Comparison of ENCODE assay signal across 15 cellular contexts in genomic region chr5:177093803-177094202, GRCh38. TPM values are rescaled to one million over a fixed set of nuclear protein-coding genes. Genes with fewer than 3 reads are reported as not detected.
DNase-seq lines count a peak whose midpoint lies in the region; ATAC-seq and TF ChIP-seq lines count a peak whose summit lies in the region.
"Had no signal": no experiment of that assay in that cellular context is flagged by ENCODE, and none has a peak within 500 bp of the region (broad histone marks: within the 10 kb centered on the region; RNA-seq: fewer than 3 reads in every experiment).

No MANE protein-coding gene starts in this region.

- no peaks in the 10 kb centered on the region for H3K36me3 ChIP-seq in left ventricle myocardium inferior
- H3K36me3 ChIP-seq in heart left ventricle = no peaks in the 10 kb centered on the region
- peaks cover 0 to 17% of the 10 kb centered on the region in 2 donors for H3K36me3 ChIP-seq in neuronal stem cell (replicated peaks in 1 of 2; ENCODE audit: control insufficient read depth in 2 of 2, insufficient read depth in 2 of 2, low read length in 2 of 2)
- no peaks in the 10 kb centered on the region for H3K36me3 ChIP-seq in vagina
- H3K36me3 ChIP-seq: BLaER1 treated with 17β-estradiol and CSF1 and Interleukin-3, amounts not matched to agents 10 nM and 100 nM had no signal

- no peak overlapping the region for H3K14ac ChIP-seq in neuronal stem cell (ENCODE audit: low read length)

- H2BK12ac ChIP-seq in neuronal stem cell (ENCODE audit: low read length) = no peak overlapping the region

- no peak overlapping the region for H2BK5ac ChIP-seq in neuronal stem cell (ENCODE audit: low read length)

- no peak for ATAC-seq in heart left ventricle
- no peak for ATAC-seq in HG03469 (IDR thresholded peaks at IDR 0.05; ENCODE audit: unreplicated experiment)
- no peak for ATAC-seq in GM19452 (IDR thresholded peaks at IDR 0.05; ENCODE audit: unreplicated experiment)
- ATAC-seq: HCT116 had no signal

- H2BK15ac ChIP-seq in neuronal stem cell (ENCODE audit: low read length) = no peak overlapping the region

- 94 to 98% (median 97%) methylated on average over 6 of the region's 6 CpGs for WGBS in heart left ventricle, 4 donors
- WGBS in neuronal stem cell (ENCODE audit: extremely low coverage in 2 of 2, insufficient read length in 2 of 2, insufficient replicate concordance in 1 of 2), 2 donors = no CpG with 5 or more reads among the region's 6 CpGs

- no peak overlapping the region for H3K18ac ChIP-seq in neuronal stem cell (ENCODE audit: low read length)

- no peak overlapping the region for H3K4ac ChIP-seq in neuronal stem cell (ENCODE audit: low read length)

- no peak overlapping the region for H4K91ac ChIP-seq in neuronal stem cell (ENCODE audit: low read depth, low read length, poor library complexity)

- intact Hi-C loops in left ventricle myocardium inferior (cut with micrococcal nuclease) = no loop called here
- intact Hi-C loops in heart left ventricle (cut with DNase I) = no loop called here
- intact Hi-C loops in vagina (cut with DNase I) = no loop called here

- TF ChIP-seq CTCF in left ventricle myocardium inferior (IDR thresholded peaks at IDR 0.05; ENCODE audit: borderline replicate concordance) (no peak), heart left ventricle (IDR thresholded peaks at IDR 0.05) (no peak), coronary artery (IDR thresholded peaks at IDR 0.05) (no peak), vagina (IDR thresholded peaks at IDR 0.05) (no peak)

- no peak for DNase-seq in left ventricle myocardium inferior
- no peak for DNase-seq in heart left ventricle
- DNase-seq in coronary artery (ENCODE audit: low spot score) = peak; percentile 65
- DNase-seq in neuronal stem cell (ENCODE audit: low spot score) = no peak
- no peak for DNase-seq in vagina (ENCODE audit: extremely low spot score in 2 of 2)
- no peak for DNase-seq in NCI-H2171 (lab: John Stamatoyannopoulos, UW)
- DNase-seq: ACHN; CD4-positive, CD25-positive, alpha-beta regulatory T cell; DMS53; GM23248 had no signal

- TF ChIP-seq POLR2A in heart left ventricle (IDR thresholded peaks at IDR 0.05) (no peak), vagina (IDR thresholded peaks at IDR 0.05) (no peak)

- H3K4me1 ChIP-seq in left ventricle myocardium inferior = peaks cover 43% of the 10 kb centered on the region
- peaks cover 0 to 34% (median 15%) of the 10 kb centered on the region in 12 donors for H3K4me1 ChIP-seq in heart left ventricle
- peaks cover 5 to 15% of the 10 kb centered on the region in 2 donors for H3K4me1 ChIP-seq in neuronal stem cell (ENCODE audit: control insufficient read depth in 2 of 2, insufficient read depth in 1 of 2, low read depth in 1 of 2, low read length in 2 of 2)
- H3K4me1 ChIP-seq in vagina = peaks cover 39% of the 10 kb centered on the region

- peak overlapping the region; percentile 70 for H3K23ac ChIP-seq in neuronal stem cell (ENCODE audit: low read depth, low read length, poor library complexity)

- no peak overlapping the region for H3K4me2 ChIP-seq in neuronal stem cell (ENCODE audit: insufficient read depth, low read length, poor library complexity, severe bottlenecking)

- peak overlapping the region; percentile 77 for H3K27ac ChIP-seq in left ventricle myocardium inferior (replicated peaks)
- H3K27ac ChIP-seq in heart left ventricle = peak overlapping the region in 4 of 12 donors; percentile 17 to 50 (median 44)
- no peak overlapping the region for H3K27ac ChIP-seq in coronary artery
- no peak overlapping the region for H3K27ac ChIP-seq in neuronal stem cell (replicated peaks; ENCODE audit: low read length)
- peak overlapping the region; percentile 30 for H3K27ac ChIP-seq in vagina
- H3K27ac ChIP-seq: 22Rv1, GM23248 had no signal

- H3K9me3 ChIP-seq in left ventricle myocardium inferior (replicated peaks) = no peaks in the 10 kb centered on the region
- no peaks in the 10 kb centered on the region for H3K9me3 ChIP-seq in heart left ventricle
- H3K9me3 ChIP-seq in neuronal stem cell (replicated peaks in 1 of 2; ENCODE audit: control insufficient read depth in 2 of 2, insufficient read depth in 1 of 2, low read depth in 1 of 2, low read length in 2 of 2) = no peaks in the 10 kb centered on the region
- H3K9me3 ChIP-seq in vagina = no peaks in the 10 kb centered on the region
- H3K9me3 ChIP-seq: BLaER1 treated with 17β-estradiol and CSF1 and Interleukin-3, amounts not matched to agents 10 nM and 100 nM had no signal

- no peak overlapping the region for H2AFZ ChIP-seq in neuronal stem cell (ENCODE audit: low read length)
- H2AFZ ChIP-seq: GM23248 had no signal

- H3K9ac ChIP-seq in neuronal stem cell (ENCODE audit: low read depth, low read length, poor library complexity) = no peak overlapping the region
- H3K9ac ChIP-seq: BLaER1 treated with 17β-estradiol and CSF1 and Interleukin-3, amounts not matched to agents 10 nM and 100 nM; GM23248 had no signal

- H4K8ac ChIP-seq in neuronal stem cell (ENCODE audit: low read depth, low read length) = no peak overlapping the region

- no peak overlapping the region for H2AK5ac ChIP-seq in neuronal stem cell (ENCODE audit: low read depth, low read length)

- H3K79me1 ChIP-seq in neuronal stem cell (ENCODE audit: low read depth, low read length) = peaks cover 3% of the 10 kb centered on the region

- no peak overlapping the region for H2BK120ac ChIP-seq in neuronal stem cell (ENCODE audit: low read depth, low read length)

- H3K4me3 ChIP-seq in left ventricle myocardium inferior (no peak overlapping the region), heart left ventricle (no peak overlapping the region), coronary artery (no peak overlapping the region), neuronal stem cell (ENCODE audit: low read length in 2 of 2) (no peak overlapping the region), vagina (no peak overlapping the region)
- H3K4me3 ChIP-seq: BLaER1 treated with 17β-estradiol and CSF1 and Interleukin-3, amounts not matched to agents 10 nM and 100 nM; GM23248 had no signal

- H3K27me3 ChIP-seq in left ventricle myocardium inferior (ENCODE audit: low read depth) (peaks cover 27% of the 10 kb centered on the region), heart left ventricle (no peaks in the 10 kb centered on the region), neuronal stem cell (ENCODE audit: control insufficient read depth in 3 of 3, insufficient read depth in 3 of 3, low read depth in 1 of 3, low read length in 3 of 3) (peaks cover 0 to 53% (median 2%) of the 10 kb centered on the region in 3 experiments), vagina (no peaks in the 10 kb centered on the region)
- H3K27me3 ChIP-seq: BLaER1 treated with 17β-estradiol and CSF1 and Interleukin-3, amounts not matched to agents 10 nM and 100 nM had no signal

RNA-seq across cellular contexts. Expression of gene FGFR4, which starts 7.1 kb away (rescaled TPM):
- total RNA-seq in left ventricle myocardium inferior (0.93 TPM), heart left ventricle (1 to 10 TPM in 3 of 9 donors, under 1 TPM in 5, not detected in 1; 0.35 to 2.6 (median 0.49) TPM), vagina (12.0 TPM)
- under 1 TPM; 0.46 to 0.65 TPM for polyA plus RNA-seq in heart left ventricle
- 16.0 TPM for polyA plus RNA-seq in neuronal stem cell (2013, experiment 1 of 2)
- polyA plus RNA-seq in neuronal stem cell (2013, experiment 2 of 2) = 16.0 TPM
- total RNA-seq: GM23248 had no signal

RNA-seq across cellular contexts. Expression of gene NSD1, which starts 39.8 kb away (rescaled TPM):
- 40.8 TPM for total RNA-seq in left ventricle myocardium inferior
- 10 to 100 TPM; 25.8 to 64.6 (median 47.8) TPM for total RNA-seq in heart left ventricle
- polyA plus RNA-seq in heart left ventricle = 10 to 100 TPM; 10.9 to 16.1 TPM
- 23.2 TPM for polyA plus RNA-seq in neuronal stem cell (2013, experiment 1 of 2)
- 22.8 TPM for polyA plus RNA-seq in neuronal stem cell (2013, experiment 2 of 2)
- 45.4 TPM for total RNA-seq in vagina

Comparison
In these comparisons a context has a peak if more than half of its experiments do, and no peak if none do; other contexts are left out.
1. H3K27ac ChIP-seq: peak in left ventricle myocardium inferior (single experiment) and vagina (single experiment); none in coronary artery (0 of 2) and neuronal stem cell (single experiment).